In the genomic region with DNA sequence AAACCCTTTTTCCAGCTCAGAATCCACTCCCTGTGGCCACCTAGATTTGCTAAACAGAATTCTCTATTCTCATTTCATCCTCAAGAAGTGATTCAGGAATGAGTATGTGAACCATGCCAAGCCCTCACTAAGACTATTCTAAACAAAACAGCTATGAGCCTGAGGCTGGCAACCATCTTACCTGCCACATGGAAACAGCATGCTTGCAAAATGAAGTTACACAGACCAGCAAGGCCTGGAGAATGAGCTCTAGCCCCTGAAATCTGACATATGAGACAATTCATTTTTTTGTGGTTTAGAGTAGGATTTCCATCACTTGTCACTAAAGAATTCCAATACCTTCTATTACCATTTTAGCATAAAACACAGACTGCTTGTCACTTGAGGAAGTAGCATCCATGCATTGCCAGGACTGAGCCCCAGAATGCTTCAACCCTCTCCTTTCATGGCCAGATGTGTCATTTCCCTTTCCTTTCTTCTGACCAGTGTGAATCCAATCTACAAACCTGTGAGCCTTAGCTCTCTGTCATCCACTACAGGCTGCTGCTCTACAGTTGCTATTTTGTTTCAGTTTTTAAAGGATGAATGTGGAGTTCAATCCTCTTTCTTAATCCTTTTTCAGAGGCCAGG, we compare ENCODE assay signal across 21 cellular contexts.
A peak's percentile ranks its signal among the peaks of the same experiment; 100 is the strongest.
DNase-seq lines count a peak whose midpoint lies in the region; ATAC-seq and TF ChIP-seq lines count a peak whose summit lies in the region.
"Had no signal": no experiment of that assay in that cellular context is flagged by ENCODE, and none has a peak within 500 bp of the region (broad histone marks: within the 10 kb centered on the region; RNA-seq: fewer than 3 reads in every experiment).

No MANE protein-coding gene starts in this region.

- H3K27ac ChIP-seq in GM23248, result peak overlapping the region; percentile 56
- H3K27ac ChIP-seq: esophagus squamous epithelium, lower lobe of right lung, neutrophil had no signal

- no peaks in the 10 kb centered on the region for H3K27me3 Mint-ChIP-seq in mesothelial cell of epicardium (ENCODE audit: low read depth)

- H4K20me1 ChIP-seq in GM23248 (ENCODE audit: insufficient read depth), result no peaks in the 10 kb centered on the region

- DNase-seq in GM23248 (peak; percentile 84), amniotic epithelial cell (ENCODE audit: low read depth) (peak; percentile 84), fibroblast of gingiva (ENCODE audit: low read depth) (peak; percentile 80), mesothelial cell of epicardium (ENCODE audit: low spot score in 2 of 2, unreplicated experiment in 2 of 2) (no peak), NCI-H2227 treated with DMSO at 0.1 percent for 48 hours (lab: John Stamatoyannopoulos, UW) (no peak), COLO829 (ENCODE audit: low spot score) (no peak), omental fat pad (ENCODE audit: low spot score) (no peak)
- DNase-seq: activated naive CD4-positive, alpha-beta T cell treated with anti-CD3 and anti-CD28 coated beads for 36 hours; activated T-cell treated with anti-CD3 and anti-CD28 coated beads, Interleukin-2, amount 50 U/mL, for 4 hours; amygdala; CD4-positive, alpha-beta memory T cell; DMS153; effector CD8-positive, alpha-beta T cell; esophagus squamous epithelium; GDM1; H9; lower lobe of right lung; NCI-H1694; SHP77 had no signal

- peaks cover 21% of the 10 kb centered on the region for H3K4me1 Mint-ChIP-seq in mesothelial cell of epicardium

- TF ChIP-seq CTCF in mesothelial cell of epicardium (IDR thresholded peaks at IDR 0.05; ENCODE audit: unreplicated experiment) (no peak), omental fat pad (IDR thresholded peaks at IDR 0.05) (no peak)

- ATAC-seq in omental fat pad (ENCODE audit: low FRiP score), result no peak
- ATAC-seq in GM21526 (IDR thresholded peaks at IDR 0.05; ENCODE audit: low FRiP score, unreplicated experiment), result no peak
- ATAC-seq: activated T-cell treated with anti-CD3 and anti-CD28 coated beads, Interleukin-2, amount 50 U/mL, for 4 hours; lower lobe of right lung had no signal

- no peak overlapping the region for H3K9ac ChIP-seq in GM23248

- no peak overlapping the region for H3K4me3 ChIP-seq in GM23248
- H3K4me3 ChIP-seq: esophagus squamous epithelium, lower lobe of right lung had no signal

- H3K27me3 ChIP-seq in GM23248 (replicated peaks; ENCODE audit: insufficient read depth), result no peaks in the 10 kb centered on the region
- H3K27me3 ChIP-seq: esophagus squamous epithelium, neutrophil had no signal

- in situ Hi-C loops in GM23248 (cut with MboI), result no loop called here

- H3K9me3 Mint-ChIP-seq in mesothelial cell of epicardium, result peaks cover 10% of the 10 kb centered on the region
- H3K9me3 Mint-ChIP-seq: activated naive CD4-positive, alpha-beta T cell treated with anti-CD3 and anti-CD28 coated beads for 36 hours; activated T-cell treated with anti-CD3 and anti-CD28 coated beads, Interleukin-2, amount 50 U/mL, for 4 hours; H9 had no signal

- no peak overlapping the region for H3K4me3 Mint-ChIP-seq in mesothelial cell of epicardium
- H3K4me3 Mint-ChIP-seq: activated naive CD4-positive, alpha-beta T cell treated with anti-CD3 and anti-CD28 coated beads for 36 hours; activated T-cell treated with anti-CD3 and anti-CD28 coated beads, Interleukin-2, amount 50 U/mL, for 4 hours; CD4-positive, alpha-beta memory T cell; H9 had no signal

- H3K4me1 ChIP-seq in GM23248 (ENCODE audit: insufficient read depth), result peaks cover 49% of the 10 kb centered on the region
- H3K4me1 ChIP-seq: lower lobe of right lung had no signal

- peak overlapping the region; percentile 6 for H3K4me2 ChIP-seq in GM23248 (ENCODE audit: unreplicated experiment)

- peaks cover 1% of the 10 kb centered on the region for H3K36me3 Mint-ChIP-seq in mesothelial cell of epicardium
- H3K36me3 Mint-ChIP-seq: CD4-positive, alpha-beta memory T cell had no signal

- H3F3A ChIP-seq in GM23248 (ENCODE audit: insufficient read depth), result peaks cover 22% of the 10 kb centered on the region; the same call in 1 of the 2 replicates

- H3K9me3 ChIP-seq in GM23248 (ENCODE audit: low read depth), result no peaks in the 10 kb centered on the region
- H3K9me3 ChIP-seq: esophagus squamous epithelium, lower lobe of right lung, neutrophil had no signal

- no peaks in the 10 kb centered on the region for H3K9me2 ChIP-seq in GM23248 (ENCODE audit: insufficient read depth)

- 0 out of 2 replicates have a peak overlapping the region, but pooled peaks have one; percentile 8 for H2AFZ ChIP-seq in GM23248

- H3K27ac Mint-ChIP-seq in mesothelial cell of epicardium, result peak overlapping the region; percentile 93
- H3K27ac Mint-ChIP-seq: activated naive CD4-positive, alpha-beta T cell treated with anti-CD3 and anti-CD28 coated beads for 36 hours; CD4-positive, alpha-beta memory T cell; H9 had no signal

- H3K36me3 ChIP-seq in GM23248 (ENCODE audit: low read depth), result no peaks in the 10 kb centered on the region
- H3K36me3 ChIP-seq: esophagus squamous epithelium, lower lobe of right lung, neutrophil had no signal

- no peaks in the 10 kb centered on the region for H3K79me2 ChIP-seq in GM23248 (ENCODE audit: insufficient read depth)

Comparison
In these comparisons a context has a peak if more than half of its experiments do, and no peak if none do; other contexts are left out.
1. DNase-seq: peak in GM23248 (single experiment), amniotic epithelial cell (single experiment) and fibroblast of gingiva (single experiment); none in mesothelial cell of epicardium (0 of 2), NCI-H2227 treated with DMSO at 0.1 percent for 48 hours (single experiment), COLO829 (single experiment) and omental fat pad (single experiment).